ENCODE assay signal across 22 cellular contexts in the genomic region with DNA sequence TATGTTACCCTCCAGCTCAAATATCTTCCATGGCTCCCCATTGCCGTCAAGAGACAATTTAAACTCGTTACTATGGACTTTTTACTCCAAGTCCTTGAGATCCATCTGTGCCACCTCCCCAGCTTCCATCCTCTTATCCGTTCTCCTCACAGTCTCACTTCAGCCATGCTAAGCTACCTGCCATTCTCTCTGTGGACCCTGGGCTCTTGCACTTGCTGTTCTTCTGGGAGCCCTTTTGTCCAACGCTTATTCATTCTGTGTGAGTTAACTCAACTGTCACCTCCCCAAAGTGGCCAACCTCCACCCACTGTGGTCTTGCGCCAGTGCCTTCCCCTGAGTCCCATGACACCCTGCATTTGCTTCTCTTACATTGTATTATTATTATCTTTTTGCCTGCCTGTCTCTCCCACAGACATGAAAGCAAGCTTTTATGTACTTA.
DNase-seq lines count a peak whose midpoint lies in the region; ATAC-seq and FAIRE-seq lines count a peak whose summit lies in the region.
"Had no signal": no experiment of that assay in that cellular context is flagged by ENCODE, and none has a peak within 500 bp of the region (broad histone marks: within the 10 kb centered on the region; RNA-seq: fewer than 3 reads in every experiment).

No MANE protein-coding gene starts in this region.

- H3K27ac ChIP-seq in BLaER1 treated with 17β-estradiol and CSF1 and Interleukin-3, amounts not matched to agents 10 nM and 100 nM: peak overlapping the region in 10 of 11 experiments; percentile 69 to 98 (median 90); a peak in 18 of 22 replicates
- H3K27ac ChIP-seq: psoas muscle, SJSA1, vagina had no signal

- H3K36me3 Mint-ChIP-seq in IgD-negative memory B cell: no peaks in the 10 kb centered on the region
- no peaks in the 10 kb centered on the region for H3K36me3 Mint-ChIP-seq in natural killer cell treated with Interleukin-12 subunit alpha and Interleukin-12 subunit beta and Interleukin-15 and Interleukin-18, amount 100 ng/mL, for 72 hours
- H3K36me3 Mint-ChIP-seq: activated naive CD4-positive, alpha-beta T cell treated with anti-CD3 and anti-CD28 coated beads, Interleukin-2, amount 10 ng/mL, durations not matched to agents 7 days and 5 days had no signal

- peak in 1 of 2 donors; percentile 68 for ATAC-seq in natural killer cell treated with Interleukin-12 subunit alpha and Interleukin-12 subunit beta and Interleukin-15 and Interleukin-18, amount 100 ng/mL, for 72 hours
- no peak for ATAC-seq in Right ventricle myocardium inferior
- ATAC-seq in GM19351 (IDR thresholded peaks at IDR 0.05; ENCODE audit: unreplicated experiment): no peak
- ATAC-seq: psoas muscle had no signal

- peaks cover 73 to 81% (median 79%) of the 10 kb centered on the region in 3 donors for H3K4me1 Mint-ChIP-seq in IgD-negative memory B cell
- H3K4me1 Mint-ChIP-seq in natural killer cell treated with Interleukin-12 subunit alpha and Interleukin-12 subunit beta and Interleukin-15 and Interleukin-18, amount 100 ng/mL, for 72 hours (ENCODE audit: low read depth in 2 of 2): peaks cover 47 to 52% of the 10 kb centered on the region in 2 donors

- H3K27me3 ChIP-seq in BLaER1 treated with 17β-estradiol and CSF1 and Interleukin-3, amounts not matched to agents 10 nM and 100 nM: no peaks in the 10 kb centered on the region
- H3K27me3 ChIP-seq: SJSA1, vagina had no signal

- H3K36me3 ChIP-seq in BLaER1 treated with 17β-estradiol and CSF1 and Interleukin-3, amounts not matched to agents 10 nM and 100 nM: no peaks in the 10 kb centered on the region
- H3K36me3 ChIP-seq: SJSA1, vagina had no signal

- H3K4me3 ChIP-seq in BLaER1 treated with 17β-estradiol and CSF1 and Interleukin-3, amounts not matched to agents 10 nM and 100 nM: no peak overlapping the region
- H3K4me3 ChIP-seq: lung, psoas muscle, SJSA1, vagina had no signal

- no peak overlapping the region for H3K4me3 Mint-ChIP-seq in IgD-negative memory B cell
- H3K4me3 Mint-ChIP-seq in natural killer cell treated with Interleukin-12 subunit alpha and Interleukin-12 subunit beta and Interleukin-15 and Interleukin-18, amount 100 ng/mL, for 72 hours: peak overlapping the region; percentile 47
- H3K4me3 Mint-ChIP-seq: activated naive CD4-positive, alpha-beta T cell treated with anti-CD3 and anti-CD28 coated beads, Interleukin-2, amount 10 ng/mL, durations not matched to agents 7 days and 5 days had no signal

- peak overlapping the region in 1 of 11 experiments; percentile 75; a peak in 1 of 22 replicates for H3K9ac ChIP-seq in BLaER1 treated with 17β-estradiol and CSF1 and Interleukin-3, amounts not matched to agents 10 nM and 100 nM

- peak overlapping the region in 2 of 3 donors; percentile 71 to 80 for H3K27ac Mint-ChIP-seq in IgD-negative memory B cell
- peak overlapping the region; percentile 44 to 61 for H3K27ac Mint-ChIP-seq in natural killer cell treated with Interleukin-12 subunit alpha and Interleukin-12 subunit beta and Interleukin-15 and Interleukin-18, amount 100 ng/mL, for 72 hours
- H3K27ac Mint-ChIP-seq: activated naive CD4-positive, alpha-beta T cell treated with anti-CD3 and anti-CD28 coated beads, Interleukin-2, amount 10 ng/mL, durations not matched to agents 7 days and 5 days had no signal

- no peaks in the 10 kb centered on the region for H4K20me1 ChIP-seq in BLaER1 treated with 17β-estradiol and CSF1 and Interleukin-3, amounts not matched to agents 10 nM and 100 nM

- DNase-seq in ecto neural progenitor cell (ENCODE audit: low spot score) (peak; percentile 21), NCI-H1930 (lab: John Stamatoyannopoulos, UW) (no peak), Right ventricle myocardium inferior (ENCODE audit: missing footprints) (no peak), urothelium cell line (ENCODE audit: low spot score) (no peak)
- no peak for DNase-seq in natural killer cell treated with Interleukin-12 subunit alpha and Interleukin-12 subunit beta and Interleukin-15 and Interleukin-18, amount 100 ng/mL, for 72 hours (ENCODE audit: low spot score)
- DNase-seq: activated CD4-positive, alpha-beta T cell treated with anti-CD3 and anti-CD28 coated beads for 1 hour; activated naive CD4-positive, alpha-beta T cell treated with anti-CD3 and anti-CD28 coated beads, Interleukin-2, amount 10 ng/mL, durations not matched to agents 7 days and 5 days; aorta; caudate nucleus; Karpas-422; kidney glomerular epithelial cell; NCI-H1694 treated with DMSO at 0.1 percent for 48 hours; NCI-H2171 treated with DMSO at 0.1 percent for 48 hours; psoas muscle; T-helper 1 cell had no signal

- intact Hi-C loops in Right ventricle myocardium inferior (cut with DNase I): no loop called here

- peaks cover 88 to 99% (median 95%) of the 10 kb centered on the region in 10 experiments for H3K4me1 ChIP-seq in BLaER1 treated with 17β-estradiol and CSF1 and Interleukin-3, amounts not matched to agents 10 nM and 100 nM

- no peaks in the 10 kb centered on the region for H3K27me3 Mint-ChIP-seq in IgD-negative memory B cell
- H3K27me3 Mint-ChIP-seq in natural killer cell treated with Interleukin-12 subunit alpha and Interleukin-12 subunit beta and Interleukin-15 and Interleukin-18, amount 100 ng/mL, for 72 hours: no peaks in the 10 kb centered on the region
- H3K27me3 Mint-ChIP-seq: activated naive CD4-positive, alpha-beta T cell treated with anti-CD3 and anti-CD28 coated beads, Interleukin-2, amount 10 ng/mL, durations not matched to agents 7 days and 5 days had no signal

- H3K4me2 ChIP-seq in BLaER1 treated with 17β-estradiol and CSF1 and Interleukin-3, amounts not matched to agents 10 nM and 100 nM: peak overlapping the region; percentile 41 to 96 (median 75); a peak in 21 of 22 replicates

- no peaks in the 10 kb centered on the region for H3K9me3 Mint-ChIP-seq in IgD-negative memory B cell
- H3K9me3 Mint-ChIP-seq in natural killer cell treated with Interleukin-12 subunit alpha and Interleukin-12 subunit beta and Interleukin-15 and Interleukin-18, amount 100 ng/mL, for 72 hours: no peaks in the 10 kb centered on the region
- H3K9me3 Mint-ChIP-seq: activated naive CD4-positive, alpha-beta T cell treated with anti-CD3 and anti-CD28 coated beads, Interleukin-2, amount 10 ng/mL, durations not matched to agents 7 days and 5 days had no signal

- H3K9me3 ChIP-seq in BLaER1 treated with 17β-estradiol and CSF1 and Interleukin-3, amounts not matched to agents 10 nM and 100 nM (replicated peaks in 1 of 11): no peaks in the 10 kb centered on the region
- H3K9me3 ChIP-seq: psoas muscle, SJSA1, vagina had no signal

- FAIRE-seq in urothelium cell line (lab: Jason Lieb, UNC): no peak
- FAIRE-seq: TTC549 had no signal
